18 cellular contexts compared by ENCODE assay signal in genomic region chr1:179598631-179599030, GRCh38. TPM values are rescaled to one million over a fixed set of nuclear protein-coding genes. Genes with fewer than 3 reads are reported as not detected.
DNase-seq lines count a peak whose midpoint lies in the region; ATAC-seq and TF ChIP-seq lines count a peak whose summit lies in the region.
"Had no signal": no experiment of that assay in that cellular context is flagged by ENCODE, and none has a peak within 500 bp of the region (broad histone marks: within the 10 kb centered on the region; RNA-seq: fewer than 3 reads in every experiment).

No MANE protein-coding gene starts in this region.

- no peaks in the 10 kb centered on the region for H3K4me1 Mint-ChIP-seq in chondrocyte (ENCODE audit: low read depth)
- H3K4me1 Mint-ChIP-seq: T-cell had no signal

- DNase-seq in NAMALWA (ENCODE audit: low spot score) (peak; percentile 26), SKM-1 (lab: John Stamatoyannopoulos, UW; ENCODE audit: unreplicated experiment) (peak; percentile 18), dorsolateral prefrontal cortex (no peak), chondrocyte (ENCODE audit: low spot score) (no peak), ovary (no peak)
- DNase-seq: C1 segment of cervical spinal cord, H7, NCI-H1092, NCI-H1694, NCI-H2107, NCI-H345, NCI-H526 treated with DMSO at 0.1 percent for 48 hours, SJCRH30, T-cell had no signal

- H3K4me3 ChIP-seq in dorsolateral prefrontal cortex, result no peak overlapping the region
- H3K4me3 ChIP-seq in ovary, result no peak overlapping the region
- H3K4me3 ChIP-seq: SJCRH30 had no signal

- intact Hi-C loops in dorsolateral prefrontal cortex (cut with DNase I) (no loop called here), ovary (cut with DNase I) (no loop called here)

- 68 to 78% (median 69%) methylated on average over 1 of the region's 1 CpG for WGBS in ovary, 3 donors

- no peaks in the 10 kb centered on the region for H3K9me3 ChIP-seq in ovary
- H3K9me3 ChIP-seq: SJCRH30 had no signal

- TF ChIP-seq CTCF in dorsolateral prefrontal cortex (IDR thresholded peaks at IDR 0.05 in 54 of 56, conservative IDR thresholded peaks at IDR 0.05 in 2 of 56; ENCODE audit: low read depth in 1 of 56, partially characterized antibody in 56 of 56), result no peak
- no peak for TF ChIP-seq CTCF in chondrocyte (IDR thresholded peaks at IDR 0.05)
- no peak for TF ChIP-seq CTCF in ovary (IDR thresholded peaks at IDR 0.05)

- peaks cover 33% of the 10 kb centered on the region for H3K27me3 Mint-ChIP-seq in chondrocyte (ENCODE audit: low read depth)

- H3K27me3 ChIP-seq in dorsolateral prefrontal cortex (peaks cover 0 to 9% (median 0%) of the 10 kb centered on the region in 45 donors), ovary (no peaks in the 10 kb centered on the region)
- H3K27me3 ChIP-seq: SJCRH30 had no signal

- no peaks in the 10 kb centered on the region for H3K36me3 Mint-ChIP-seq in chondrocyte (ENCODE audit: low read depth)
- H3K36me3 Mint-ChIP-seq: T-cell had no signal

- H3K4me3 Mint-ChIP-seq in chondrocyte (ENCODE audit: unreplicated experiment), result no peak overlapping the region
- H3K4me3 Mint-ChIP-seq: T-cell had no signal

- no peak for TF ChIP-seq EP300 in ovary (IDR thresholded peaks at IDR 0.05)

- no peaks in the 10 kb centered on the region for H3K36me3 ChIP-seq in ovary
- H3K36me3 ChIP-seq: SJCRH30 had no signal

- no peak overlapping the region for H3K27ac ChIP-seq in dorsolateral prefrontal cortex
- H3K27ac ChIP-seq in ovary, result no peak overlapping the region
- H3K27ac ChIP-seq: SJCRH30 had no signal

- peaks cover 11% of the 10 kb centered on the region for H3K9me3 Mint-ChIP-seq in chondrocyte (ENCODE audit: low read depth)

- H3K4me1 ChIP-seq in ovary (ENCODE audit: insufficient read depth), result no peaks in the 10 kb centered on the region
- H3K4me1 ChIP-seq: SJCRH30 had no signal

- ATAC-seq in GM18498 (IDR thresholded peaks at IDR 0.05; ENCODE audit: unreplicated experiment), result peak; percentile 60
- ATAC-seq in HG03103 (IDR thresholded peaks at IDR 0.05; ENCODE audit: low read depth, unreplicated experiment), result peak; percentile 73
- ATAC-seq in GM18511 (IDR thresholded peaks at IDR 0.05; ENCODE audit: unreplicated experiment), result no peak
- ATAC-seq: T-cell had no signal

- no peak for TF ChIP-seq POLR2A in ovary (IDR thresholded peaks at IDR 0.05)

- H3K27ac Mint-ChIP-seq in chondrocyte (ENCODE audit: unreplicated experiment), result no peak overlapping the region
- H3K27ac Mint-ChIP-seq: T-cell had no signal

RNA-seq across cellular contexts. Expression of gene TDRD5, which starts 7.0 kb away (rescaled TPM):
- 1 to 10 TPM in 85 of 120 experiments, under 1 TPM in 35; 0.24 to 4.1 (median 1.3) TPM for total RNA-seq in dorsolateral prefrontal cortex
- not detected in 3 replicates for total RNA-seq in chondrocyte
- total RNA-seq in ovary, result under 1 TPM in 4 of 7 donors, not detected in 3; 0.05 to 0.46 (median 0.11) TPM
- under 1 TPM; 0.27 TPM for polyA plus RNA-seq in ovary
- total RNA-seq: A172, SJCRH30, T-cell had no signal

RNA-seq across cellular contexts. Expression of gene NPHS2, which starts 22.9 kb away (rescaled TPM):
- not detected for total RNA-seq in dorsolateral prefrontal cortex
- not detected in 3 replicates for total RNA-seq in chondrocyte
- 1 to 10 TPM in 1 of 7 donors, not detected in 6; 1.0 TPM for total RNA-seq in ovary
- under 1 TPM in 1 of 2 donors, not detected in 1; 0.10 TPM for polyA plus RNA-seq in ovary
- total RNA-seq: A172, H7, SJCRH30, T-cell had no signal

Comparison
In these comparisons a context has a peak if more than half of its experiments do, and no peak if none do; other contexts are left out.
1. DNase-seq: peak in NAMALWA (single experiment) and SKM-1 (single experiment); none in dorsolateral prefrontal cortex (0 of 10), chondrocyte (single experiment) and ovary (0 of 5).